8 cellular contexts compared by ENCODE assay signal in genomic region chr3:142888484-142889262, GRCh38. TPM values are rescaled to one million over a fixed set of nuclear protein-coding genes. Genes with fewer than 3 reads are reported as not detected.
A peak's percentile ranks its signal among the peaks of the same experiment; 100 is the strongest.
DNase-seq lines count a peak whose midpoint lies in the region; ATAC-seq and TF ChIP-seq lines count a peak whose summit lies in the region.

PCOLCE2 (minus strand) TSS chr3:142889083; CDS start chr3:142888896, 187 bp downstream.

- H3K9me3 ChIP-seq in SJSA1 (replicated peaks) = no peaks in the 10 kb centered on the region
- H3K9me3 ChIP-seq in left lung = no peaks in the 10 kb centered on the region

- intact Hi-C loops in left lung (cut with DNase I) = no loop called here

- H3K4me1 ChIP-seq in SJSA1 (replicated peaks) (peaks cover 9% of the 10 kb centered on the region), left lung (peaks cover 0 to 39% of the 10 kb centered on the region in 2 donors)

- TF ChIP-seq CTCF in choroid plexus epithelial cell (conservative IDR thresholded peaks at IDR 0.05; ENCODE audit: low read depth, low read length) = no peak
- TF ChIP-seq CTCF in left lung (IDR thresholded peaks at IDR 0.05) = no peak

- H3K9me3 Mint-ChIP-seq in stimulated activated naive B cell treated with anti-CD40 and anti-IgM and Interleukin-4, amounts not matched to agents 10 μg/mL and 1 μg/mL and 100 μg/mL, for 72 hours = no peaks in the 10 kb centered on the region

- peak; percentile 91 for DNase-seq in D341Med (ENCODE audit: low spot score)
- peak in 1 of 2 experiments; percentile 3 for DNase-seq in SJSA1 (ENCODE audit: low read depth in 1 of 2, low spot score in 2 of 2)
- DNase-seq in choroid plexus epithelial cell (ENCODE audit: low read depth) = no peak
- DNase-seq in left lung = peak; percentile 41 to 88
- peak; percentile 4 for DNase-seq in stimulated activated naive B cell treated with anti-CD40 and anti-IgM and Interleukin-4, amounts not matched to agents 10 μg/mL and 1 μg/mL and 100 μg/mL, for 72 hours
- no peak for DNase-seq in effector CD8-positive, alpha-beta T cell (lab: John Stamatoyannopoulos, UW)

- H3K4me1 Mint-ChIP-seq in stimulated activated naive B cell treated with anti-CD40 and anti-IgM and Interleukin-4, amounts not matched to agents 10 μg/mL and 1 μg/mL and 100 μg/mL, for 72 hours = peaks cover 7 to 8% of the 10 kb centered on the region in 2 donors

- H3K27ac ChIP-seq in SJSA1 (no peak within 1 kb of the TSS), left lung (peak within 1 kb of the TSS in 1 of 2 donors; percentile 60)

- H3K27me3 Mint-ChIP-seq in stimulated activated naive B cell treated with anti-CD40 and anti-IgM and Interleukin-4, amounts not matched to agents 10 μg/mL and 1 μg/mL and 100 μg/mL, for 72 hours = peaks cover 20 to 71% of the 10 kb centered on the region in 2 donors

- H3K36me3 ChIP-seq in SJSA1 (no peaks in the 10 kb centered on the region), left lung (no peaks in the 10 kb centered on the region)

- H3K4me3 ChIP-seq in SJSA1 (peak within 1 kb of the TSS; percentile 30), choroid plexus epithelial cell (ENCODE audit: low read depth, low read length) (peak within 1 kb of the TSS; percentile 60), left lung (peak within 1 kb of the TSS; percentile 56 to 61)

- H3K36me3 Mint-ChIP-seq in stimulated activated naive B cell treated with anti-CD40 and anti-IgM and Interleukin-4, amounts not matched to agents 10 μg/mL and 1 μg/mL and 100 μg/mL, for 72 hours = no peaks in the 10 kb centered on the region

- H3K27me3 ChIP-seq in SJSA1 (replicated peaks) (peaks cover 38% of the 10 kb centered on the region), left lung (peaks cover 22 to 44% of the 10 kb centered on the region in 2 donors)

- H3K4me3 Mint-ChIP-seq in stimulated activated naive B cell treated with anti-CD40 and anti-IgM and Interleukin-4, amounts not matched to agents 10 μg/mL and 1 μg/mL and 100 μg/mL, for 72 hours = peak within 1 kb of the TSS; percentile 76 to 83

- peak; percentile 30 for ATAC-seq in HG03108 (IDR thresholded peaks at IDR 0.05; ENCODE audit: unreplicated experiment)
- peak; percentile 84 for ATAC-seq in left lung
- peak; percentile 70 to 71 for ATAC-seq in stimulated activated naive B cell treated with anti-CD40 and anti-IgM and Interleukin-4, amounts not matched to agents 10 μg/mL and 1 μg/mL and 100 μg/mL, for 72 hours (replicated peaks)
- ATAC-seq in HG03039 (IDR thresholded peaks at IDR 0.05; ENCODE audit: unreplicated experiment) = no peak

- peak within 1 kb of the TSS; percentile 28 for H3K27ac Mint-ChIP-seq in stimulated activated naive B cell treated with anti-CD40 and anti-IgM and Interleukin-4, amounts not matched to agents 10 μg/mL and 1 μg/mL and 100 μg/mL, for 72 hours

RNA-seq across cellular contexts. Expression of gene PCOLCE2, which starts in this region (rescaled TPM):
- 0.26 TPM in 1 of 2 replicates, not detected in the other for total RNA-seq in SJSA1 (2014; rRNA removed; shearing (Covaris generic))
- 10 to 100 TPM; 13.7 to 21.2 TPM for total RNA-seq in left lung

Comparison
In these comparisons a context has a peak if more than half of its experiments do, and no peak if none do; other contexts are left out.
1. RNA of gene PCOLCE2 (total RNA-seq): 13.7 to 21.2 TPM in left lung; 0.26 TPM in SJSA1; every median in the first group is over 10 times any median in the second.
2. DNase-seq: peak in D341Med (single experiment), left lung (2 of 2) and stimulated activated naive B cell treated with anti-CD40 and anti-IgM and Interleukin-4, amounts not matched to agents 10 μg/mL and 1 μg/mL and 100 μg/mL, for 72 hours (single experiment); none in choroid plexus epithelial cell (single experiment) and effector CD8-positive, alpha-beta T cell (single experiment).
3. Peak in every context shown above with its lines, with median percentiles within 50 percentile points of each other: H3K4me3 ChIP-seq.